In the genomic region with DNA sequence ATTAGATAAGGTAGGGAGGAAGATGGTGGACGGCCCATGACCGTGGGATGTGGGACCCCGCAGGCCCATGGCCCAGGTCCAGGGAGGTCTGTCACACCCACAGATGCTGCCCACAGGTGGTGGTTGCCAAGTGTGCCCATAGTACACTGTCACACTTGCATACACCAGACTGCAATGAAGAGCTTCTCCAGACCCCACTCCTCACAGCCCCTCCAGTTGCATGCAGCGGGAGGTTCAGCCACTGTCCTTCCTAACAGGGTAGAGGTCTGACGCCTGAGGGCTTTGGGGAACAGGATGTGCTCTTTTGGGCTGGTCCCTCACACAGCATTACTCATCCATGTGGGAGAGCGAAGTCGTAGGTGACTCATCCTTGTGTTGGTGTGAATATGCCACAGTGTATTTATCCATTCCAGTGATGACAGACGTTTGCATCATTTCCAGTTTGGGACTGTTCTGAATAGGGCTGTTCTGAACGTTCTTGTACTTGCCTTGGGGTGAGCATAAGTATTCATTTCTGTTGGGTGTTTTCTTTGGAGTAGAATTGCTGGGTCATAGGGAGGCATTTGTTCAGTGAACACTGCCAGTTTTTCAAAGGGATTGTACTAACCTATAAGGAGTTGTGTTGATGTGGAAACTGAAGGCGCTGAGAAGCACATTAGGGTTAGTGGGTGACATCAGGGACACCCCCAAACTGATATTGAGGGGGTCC, we compare ENCODE assay signal across 1 cellular context.
TF ChIP-seq lines count a peak whose summit lies in the region.

No MANE protein-coding gene starts in this region.

TF ChIP-seq in HCT116, 20 proteins besides CTCF, POLR2A, EP300 and RAD21 (continued from another document):
- TF ChIP-seq EGR1 (IDR thresholded peaks at IDR 0.05; ENCODE audit: low read depth), result 0 out of 2 replicates have a peak, but pooled peaks have one; percentile 44
